In genomic region chr17:58352843-58353719, GRCh38 we compare ENCODE assay signal across 2 cellular contexts.
TF ChIP-seq lines count a peak whose summit lies in the region.

No MANE protein-coding gene starts in this region.

TF ChIP-seq in HEK293, 187 proteins besides CTCF, POLR2A, EP300 and RAD21:
- TF ChIP-seq KLF17 (tag by site-specific recombination; IDR thresholded peaks at IDR 0.05) = no peak
- peak; percentile 65; the same call in 1 of the 2 replicates for TF ChIP-seq ZNF449 (tag by site-specific recombination; IDR thresholded peaks at IDR 0.05)
- peak; percentile 63; the same call in 1 of the 2 replicates for TF ChIP-seq ZNF660 (tag by site-specific recombination; IDR thresholded peaks at IDR 0.05)
- TF ChIP-seq ZNF664 (tag by site-specific recombination; IDR thresholded peaks at IDR 0.05) = peak; percentile 99
- TF ChIP-seq KLF16 (tag by site-specific recombination; IDR thresholded peaks at IDR 0.05) = no peak
- no peak for TF ChIP-seq ZNF629 (tag by site-specific recombination; IDR thresholded peaks at IDR 0.05)
- TF ChIP-seq ZNF335 (tag by site-specific recombination; conservative IDR thresholded peaks at IDR 0.05) = peak; percentile 13; the same call in 1 of the 2 replicates
- TF ChIP-seq KLF8 (tag by site-specific recombination; IDR thresholded peaks at IDR 0.05) = peak; percentile 30; the same call in 1 of the 2 replicates
- peak; percentile 41; the same call in 1 of the 2 replicates for TF ChIP-seq PRDM1 (tag by site-specific recombination; IDR thresholded peaks at IDR 0.05)
TF ChIP-seq in HEK293: peak in this region for 6.

TF ChIP-seq in H1, 55 proteins besides CTCF, POLR2A, EP300 and RAD21:
- TF ChIP-seq ASH2L (IDR thresholded peaks at IDR 0.05; ENCODE audit: low read length) (peak; percentile 3), SAP30 (IDR thresholded peaks at IDR 0.05; ENCODE audit: insufficient read depth, insufficient replicate concordance, low read length) (peak; percentile 75), HDAC2 (IDR thresholded peaks at IDR 0.05; ENCODE audit: borderline replicate concordance in 1 of 2, low read depth in 2 of 2, low read length in 2 of 2) (peak in 1 of 2 experiments; percentile 43; a peak in 1 of 4 replicates), TAF1 (IDR thresholded peaks at IDR 0.05; ENCODE audit: low read depth, low read length) (peak; percentile 36; the same call in 1 of the 2 replicates), HDAC6 (IDR thresholded peaks at IDR 0.05; ENCODE audit: low read depth, low read length) (no peak), YY1 (IDR thresholded peaks at IDR 0.05; ENCODE audit: low read depth, low read length) (0 out of 2 replicates have a peak, but pooled peaks have one; percentile 3), POLR2AphosphoS5 (IDR thresholded peaks at IDR 0.05; ENCODE audit: low read depth, low read length) (peak; percentile 59; the same call in 1 of the 2 replicates), SIN3A (conservative IDR thresholded peaks at IDR 0.05 in 1 of 2, IDR thresholded peaks at IDR 0.05 in 1 of 2; ENCODE audit: low read depth in 1 of 2, low read length in 2 of 2) (peak; percentile 60 to 78; a peak in 1 of 4 replicates), KDM1A (IDR thresholded peaks at IDR 0.05; ENCODE audit: borderline replicate concordance, low read length) (peak; percentile 65; the same call in 1 of the 2 replicates), NANOG (IDR thresholded peaks at IDR 0.05; ENCODE audit: insufficient read depth, low read depth, low read length, poor library complexity, severe bottlenecking) (peak; percentile 52), CHD2 (IDR thresholded peaks at IDR 0.05; ENCODE audit: low read length) (no peak)
